In genomic region chr11:2389344-2390026, GRCh38 we compare ENCODE assay signal across 11 cellular contexts. TPM values are rescaled to one million over a fixed set of nuclear protein-coding genes. Genes with fewer than 3 reads are reported as not detected.
DNase-seq lines count a peak whose midpoint lies in the region; ATAC-seq and TF ChIP-seq lines count a peak whose summit lies in the region.
"Had no signal": no experiment of that assay in that cellular context is flagged by ENCODE, and none has a peak within 500 bp of the region (broad histone marks: within the 10 kb centered on the region; RNA-seq: fewer than 3 reads in every experiment).

No MANE protein-coding gene starts in this region.

- TF ChIP-seq CTCF in left lung (IDR thresholded peaks at IDR 0.05) (no peak), tibial artery (IDR thresholded peaks at IDR 0.05) (no peak)

- H3K4me3 ChIP-seq in left lung: no peak overlapping the region
- no peak overlapping the region for H3K4me3 ChIP-seq in tibial artery

- no peaks in the 10 kb centered on the region for H3K27me3 Mint-ChIP-seq in activated naive CD4-positive, alpha-beta T cell treated with anti-CD3 and anti-CD28 coated beads for 36 hours (ENCODE audit: low read depth)
- no peaks in the 10 kb centered on the region for H3K27me3 Mint-ChIP-seq in activated T-helper 2 cell treated with anti-CD3 and anti-CD28 coated beads, Interferon-gamma antibody, Interleukin-2, Interleukin-4, amounts not matched to agents 10 μg/mL and 5 μg/mL and 100 μg/mL, durations not matched to agents 14 hours and 24 hours and 36 hours (ENCODE audit: low read depth)

- H3K27me3 ChIP-seq in left lung (no peaks in the 10 kb centered on the region), tibial artery (no peaks in the 10 kb centered on the region)

- intact Hi-C loops in activated naive CD4-positive, alpha-beta T cell treated with anti-CD3 and anti-CD28 coated beads for 36 hours (cut with micrococcal nuclease): no loop called here
- intact Hi-C loops in activated T-helper 2 cell treated with anti-CD3 and anti-CD28 coated beads, Interferon-gamma antibody, Interleukin-2, Interleukin-4, amounts not matched to agents 10 μg/mL and 5 μg/mL and 100 μg/mL, durations not matched to agents 14 hours and 24 hours and 36 hours (cut with micrococcal nuclease): no loop called here
- intact Hi-C loops in left lung (cut with DNase I) (no loop called here), tibial artery (cut with DNase I; ENCODE audit: low total_unique reads) (no loop called here)

- H3K36me3 ChIP-seq in left lung (peaks cover 0 to 56% of the 10 kb centered on the region in 2 donors), tibial artery (peaks cover 0 to 43% (median 42%) of the 10 kb centered on the region in 3 donors)

- H3K27ac ChIP-seq in left lung (peak overlapping the region in 1 of 2 donors; percentile 57), tibial artery (peak overlapping the region; percentile 63 to 72)
- H3K27ac ChIP-seq: C4-2B had no signal

- CTCF ChIA-PET in activated naive CD4-positive, alpha-beta T cell treated with anti-CD3 and anti-CD28 coated beads for 36 hours (lab: Charles Lee): no interaction called here

- H3K27ac Mint-ChIP-seq in activated naive CD4-positive, alpha-beta T cell treated with anti-CD3 and anti-CD28 coated beads for 36 hours: peak overlapping the region; percentile 50
- H3K27ac Mint-ChIP-seq in activated T-helper 2 cell treated with anti-CD3 and anti-CD28 coated beads, Interferon-gamma antibody, Interleukin-2, Interleukin-4, amounts not matched to agents 10 μg/mL and 5 μg/mL and 100 μg/mL, durations not matched to agents 14 hours and 24 hours and 36 hours: peak overlapping the region; percentile 14

- H3K4me1 Mint-ChIP-seq in activated naive CD4-positive, alpha-beta T cell treated with anti-CD3 and anti-CD28 coated beads for 36 hours (ENCODE audit: low read depth): peaks cover 36% of the 10 kb centered on the region
- H3K4me1 Mint-ChIP-seq in activated T-helper 2 cell treated with anti-CD3 and anti-CD28 coated beads, Interferon-gamma antibody, Interleukin-2, Interleukin-4, amounts not matched to agents 10 μg/mL and 5 μg/mL and 100 μg/mL, durations not matched to agents 14 hours and 24 hours and 36 hours (ENCODE audit: low read depth): peaks cover 8% of the 10 kb centered on the region

- H3K9me3 ChIP-seq in left lung (no peaks in the 10 kb centered on the region), tibial artery (no peaks in the 10 kb centered on the region)

- peaks cover 2% of the 10 kb centered on the region for H3K36me3 Mint-ChIP-seq in activated naive CD4-positive, alpha-beta T cell treated with anti-CD3 and anti-CD28 coated beads for 36 hours (ENCODE audit: low read depth)
- H3K36me3 Mint-ChIP-seq in activated T-helper 2 cell treated with anti-CD3 and anti-CD28 coated beads, Interferon-gamma antibody, Interleukin-2, Interleukin-4, amounts not matched to agents 10 μg/mL and 5 μg/mL and 100 μg/mL, durations not matched to agents 14 hours and 24 hours and 36 hours (ENCODE audit: low read depth): peaks cover 4% of the 10 kb centered on the region

- H3K4me1 ChIP-seq in left lung: peaks cover 38 to 70% of the 10 kb centered on the region in 2 donors
- H3K4me1 ChIP-seq in tibial artery: peaks cover 0 to 77% (median 66%) of the 10 kb centered on the region in 4 donors

- peak; percentile 3 for ATAC-seq in left lung
- no peak for ATAC-seq in GM18858 (IDR thresholded peaks at IDR 0.05; ENCODE audit: unreplicated experiment)

- H3K4me3 Mint-ChIP-seq in activated naive CD4-positive, alpha-beta T cell treated with anti-CD3 and anti-CD28 coated beads for 36 hours: no peak overlapping the region
- H3K4me3 Mint-ChIP-seq in activated T-helper 2 cell treated with anti-CD3 and anti-CD28 coated beads, Interferon-gamma antibody, Interleukin-2, Interleukin-4, amounts not matched to agents 10 μg/mL and 5 μg/mL and 100 μg/mL, durations not matched to agents 14 hours and 24 hours and 36 hours (ENCODE audit: low read depth): no peak overlapping the region

- H3K9me3 Mint-ChIP-seq in activated naive CD4-positive, alpha-beta T cell treated with anti-CD3 and anti-CD28 coated beads for 36 hours: no peaks in the 10 kb centered on the region
- no peaks in the 10 kb centered on the region for H3K9me3 Mint-ChIP-seq in activated T-helper 2 cell treated with anti-CD3 and anti-CD28 coated beads, Interferon-gamma antibody, Interleukin-2, Interleukin-4, amounts not matched to agents 10 μg/mL and 5 μg/mL and 100 μg/mL, durations not matched to agents 14 hours and 24 hours and 36 hours

- no peak for DNase-seq in activated naive CD4-positive, alpha-beta T cell treated with anti-CD3 and anti-CD28 coated beads for 36 hours
- no peak for DNase-seq in activated naive CD4-positive, alpha-beta T cell treated with anti-CD3 and anti-CD28 coated beads, Interleukin-2, amount 50 U/mL, for 16 hours
- DNase-seq in activated T-helper 2 cell treated with anti-CD3 and anti-CD28 coated beads, Interferon-gamma antibody, Interleukin-2, Interleukin-4, amounts not matched to agents 10 μg/mL and 5 μg/mL and 100 μg/mL, durations not matched to agents 14 hours and 24 hours and 36 hours (ENCODE audit: low spot score): no peak
- DNase-seq in left lung (no peak), tibial artery (no peak), NCI-H2029 treated with DMSO at 0.1 percent for 48 hours (lab: John Stamatoyannopoulos, UW) (no peak)
- DNase-seq in stimulated activated CD4-positive, alpha-beta T cell treated with anti-CD3 and anti-CD28 coated beads, Interleukin-4, amount 100 ng/mL, for 24 hours: no peak
- DNase-seq: NCI-H345 had no signal

RNA-seq across cellular contexts. Expression of gene TSSC4, which starts 11.1 kb away (rescaled TPM):
- total RNA-seq in activated naive CD4-positive, alpha-beta T cell treated with anti-CD3 and anti-CD28 coated beads for 36 hours: 10 to 100 TPM; 41.9 to 42.0 TPM
- 46.6 and 48.9 TPM in 2 replicates for total RNA-seq in activated T-helper 2 cell treated with anti-CD3 and anti-CD28 coated beads, Interferon-gamma antibody, Interleukin-2, Interleukin-4, amounts not matched to agents 10 μg/mL and 5 μg/mL and 100 μg/mL, durations not matched to agents 14 hours and 24 hours and 36 hours
- 10 to 100 TPM; 35.3 to 47.6 TPM for total RNA-seq in left lung

RNA-seq across cellular contexts. Expression of gene CD81, which starts 12.4 kb away (rescaled TPM):
- 100 to 1,000 TPM; 127 to 128 TPM for total RNA-seq in activated naive CD4-positive, alpha-beta T cell treated with anti-CD3 and anti-CD28 coated beads for 36 hours
- 211 and 219 TPM in 2 replicates for total RNA-seq in activated T-helper 2 cell treated with anti-CD3 and anti-CD28 coated beads, Interferon-gamma antibody, Interleukin-2, Interleukin-4, amounts not matched to agents 10 μg/mL and 5 μg/mL and 100 μg/mL, durations not matched to agents 14 hours and 24 hours and 36 hours
- 100 to 1,000 TPM; 641 to 754 TPM for total RNA-seq in left lung

RNA-seq across cellular contexts. Expression of gene TRPM5, which starts 54.8 kb away (rescaled TPM):
- total RNA-seq in activated naive CD4-positive, alpha-beta T cell treated with anti-CD3 and anti-CD28 coated beads for 36 hours: not detected
- total RNA-seq in activated T-helper 2 cell treated with anti-CD3 and anti-CD28 coated beads, Interferon-gamma antibody, Interleukin-2, Interleukin-4, amounts not matched to agents 10 μg/mL and 5 μg/mL and 100 μg/mL, durations not matched to agents 14 hours and 24 hours and 36 hours: not detected in 2 replicates
- not detected for total RNA-seq in left lung
- total RNA-seq: glomerular endothelial cell had no signal

RNA-seq across cellular contexts. Expression of gene KCNQ1, which starts 55.3 kb away (rescaled TPM):
- 10 to 100 TPM; 10.6 to 10.8 TPM for total RNA-seq in activated naive CD4-positive, alpha-beta T cell treated with anti-CD3 and anti-CD28 coated beads for 36 hours
- total RNA-seq in activated T-helper 2 cell treated with anti-CD3 and anti-CD28 coated beads, Interferon-gamma antibody, Interleukin-2, Interleukin-4, amounts not matched to agents 10 μg/mL and 5 μg/mL and 100 μg/mL, durations not matched to agents 14 hours and 24 hours and 36 hours: 3.4 and 4.0 TPM in 2 replicates
- total RNA-seq in left lung: 10 to 100 TPM; 33.7 to 37.7 TPM
